ENCODE assay signal across 8 cellular contexts in genomic region chr1:155504207-155504606, GRCh38. TPM values are rescaled to one million over a fixed set of nuclear protein-coding genes. Genes with fewer than 3 reads are reported as not detected.
A peak's percentile ranks its signal among the peaks of the same experiment; 100 is the strongest.
DNase-seq lines count a peak whose midpoint lies in the region; ATAC-seq and TF ChIP-seq lines count a peak whose summit lies in the region.

No MANE protein-coding gene starts in this region.

- H3K4me1 ChIP-seq in HEK293 (ENCODE audit: control insufficient read depth, insufficient read depth, low read length) (peaks cover 6% of the 10 kb centered on the region), neural progenitor cell (no peaks in the 10 kb centered on the region)
- H3K4me1 ChIP-seq in effector memory CD4-positive, alpha-beta T cell (ENCODE audit: control insufficient read depth, insufficient read depth, low read length, poor library complexity, severe bottlenecking), result no peaks in the 10 kb centered on the region

- no peak for DNase-seq in left ventricle myocardium superior
- no peak for DNase-seq in effector memory CD4-positive, alpha-beta T cell
- DNase-seq in neural progenitor cell (ENCODE audit: low spot score), result no peak
- no peak for DNase-seq in GOT3 (lab: John Stamatoyannopoulos, UW)

- CTCF ChIA-PET in HEK293 (lab: Yijun Ruan, JAX), result interaction anchor here (0.6 to 1.6 kb wide), 16 partner anchors 8 to 562 kb away, joined by 3 to 20 read pairs (median 4); no protein-coding TSS in a partner anchor

- H3K27ac ChIP-seq in C4-2B (no peak overlapping the region), HEK293 (ENCODE audit: extremely low read depth, low read depth, low read length) (no peak overlapping the region), SU-DHL-6 (ENCODE audit: low read depth, low read length) (peak overlapping the region; percentile 3; the same call in 1 of the 2 replicates), neural progenitor cell (no peak overlapping the region)
- H3K27ac ChIP-seq in effector memory CD4-positive, alpha-beta T cell (ENCODE audit: insufficient read depth, low read length, poor library complexity, severe bottlenecking), result no peak overlapping the region

- H3K79me2 ChIP-seq in SU-DHL-6 (ENCODE audit: insufficient read depth, low read length), result peaks cover 98% of the 10 kb centered on the region
- peaks cover 84% of the 10 kb centered on the region for H3K79me2 ChIP-seq in neural progenitor cell (ENCODE audit: low read depth)

- no peaks in the 10 kb centered on the region for H3K27me3 ChIP-seq in SU-DHL-6 (ENCODE audit: low read length)
- no peaks in the 10 kb centered on the region for H3K27me3 ChIP-seq in effector memory CD4-positive, alpha-beta T cell (replicated peaks; ENCODE audit: control insufficient read depth, insufficient read depth, low read length, poor library complexity, severe bottlenecking)
- no peaks in the 10 kb centered on the region for H3K27me3 ChIP-seq in neural progenitor cell

- H3K4me3 Mint-ChIP-seq in neural progenitor cell, result no peak overlapping the region

- H3K9me3 ChIP-seq in HEK293 (ENCODE audit: control insufficient read depth, insufficient read depth, low read depth, low read length), result no peaks in the 10 kb centered on the region
- H3K9me3 ChIP-seq in SU-DHL-6 (ENCODE audit: insufficient read depth, low read length), result no peaks in the 10 kb centered on the region
- no peaks in the 10 kb centered on the region for H3K9me3 ChIP-seq in effector memory CD4-positive, alpha-beta T cell (ENCODE audit: control insufficient read depth, low read length)
- H3K9me3 ChIP-seq in neural progenitor cell (ENCODE audit: low read depth), result no peaks in the 10 kb centered on the region

- POLR2A ChIA-PET in HEK293 (lab: Yijun Ruan, JAX), result interaction anchor here (1.5 kb wide), 1 partner anchor 231 kb away, joined by 4 read pairs; the partner anchor contains the start of gene CLK2

- H3F3A ChIP-seq in SU-DHL-6 (ENCODE audit: insufficient read depth), result peaks cover 43% of the 10 kb centered on the region
- no peaks in the 10 kb centered on the region for H3F3A ChIP-seq in neural progenitor cell (ENCODE audit: low read depth)

- H3K4me3 ChIP-seq in HEK293 (ENCODE audit: low read depth, low read length) (no peak overlapping the region), SU-DHL-6 (ENCODE audit: insufficient read depth, low read length, poor library complexity, severe bottlenecking) (no peak overlapping the region), neural progenitor cell (no peak overlapping the region)
- H3K4me3 ChIP-seq in effector memory CD4-positive, alpha-beta T cell (ENCODE audit: insufficient read depth, low read depth, low read length, poor library complexity, severe bottlenecking), result no peak overlapping the region

- H3K36me3 Mint-ChIP-seq in neural progenitor cell, result peaks cover 3% of the 10 kb centered on the region

- no peaks in the 10 kb centered on the region for H3K9me3 Mint-ChIP-seq in neural progenitor cell

- H2AFZ ChIP-seq in SU-DHL-6 (ENCODE audit: low read depth, low read length, severe bottlenecking) (no peak overlapping the region), neural progenitor cell (replicated peaks) (no peak overlapping the region)

- H4K20me1 ChIP-seq in SU-DHL-6 (ENCODE audit: low read depth, low read length), result peaks cover 4% of the 10 kb centered on the region
- H4K20me1 ChIP-seq in neural progenitor cell (ENCODE audit: low read depth), result peaks cover 37% of the 10 kb centered on the region

- no peaks in the 10 kb centered on the region; a peak in 1 of 3 replicates for H3K36me3 ChIP-seq in HEK293 (ENCODE audit: control insufficient read depth in 2 of 2, insufficient read depth in 1 of 2, low read length in 2 of 2)
- H3K36me3 ChIP-seq in SU-DHL-6 (ENCODE audit: low read length), result no peaks in the 10 kb centered on the region
- H3K36me3 ChIP-seq in effector memory CD4-positive, alpha-beta T cell (ENCODE audit: control insufficient read depth, insufficient read depth, low read length), result no peaks in the 10 kb centered on the region
- H3K36me3 ChIP-seq in neural progenitor cell, result no peaks in the 10 kb centered on the region

- H3K9me2 ChIP-seq in SU-DHL-6 (replicated peaks; ENCODE audit: insufficient read depth, low read length), result no peaks in the 10 kb centered on the region

- ATAC-seq in left ventricle myocardium superior (peak; percentile 39), HG02763 (IDR thresholded peaks at IDR 0.05; ENCODE audit: unreplicated experiment) (no peak)

- H3K9ac ChIP-seq in SU-DHL-6 (ENCODE audit: low read length), result no peak overlapping the region
- no peak overlapping the region for H3K9ac ChIP-seq in neural progenitor cell

- TF ChIP-seq CTCF in C4-2B (conservative IDR thresholded peaks at IDR 0.05) (peak; percentile 62), HEK293 (tag by site-specific recombination; IDR thresholded peaks at IDR 0.05) (0 out of 2 replicates have a peak, but pooled peaks have one; percentile 25), SU-DHL-6 (IDR thresholded peaks at IDR 0.05; ENCODE audit: insufficient read depth, low read length, poor library complexity, severe bottlenecking) (peak; percentile 32), neural progenitor cell (IDR thresholded peaks at IDR 0.05) (no peak)

- peaks cover 11% of the 10 kb centered on the region for H3K4me1 Mint-ChIP-seq in neural progenitor cell

- H3K4me2 ChIP-seq in SU-DHL-6 (ENCODE audit: low read depth, low read length, poor library complexity, severe bottlenecking), result peak overlapping the region; percentile 27
- no peak overlapping the region for H3K4me2 ChIP-seq in neural progenitor cell

- intact Hi-C loops in left ventricle myocardium superior (cut with micrococcal nuclease), result no loop called here

- no peak overlapping the region for H3K27ac Mint-ChIP-seq in neural progenitor cell

- no peaks in the 10 kb centered on the region for H3K27me3 Mint-ChIP-seq in neural progenitor cell (ENCODE audit: insufficient read depth, low read depth)

TF ChIP-seq in HEK293, 187 proteins besides CTCF, POLR2A, EP300 and RAD21:
- no peak for TF ChIP-seq ZNF837 (tag by site-specific recombination; IDR thresholded peaks at IDR 0.05)
- no peak for TF ChIP-seq TRIM28 (IDR thresholded peaks at IDR 0.05; ENCODE audit: borderline replicate concordance, low read length)
- TF ChIP-seq ZNF658 (tag by site-specific recombination; IDR thresholded peaks at IDR 0.05), result no peak
- peak; percentile 62 for TF ChIP-seq ZNF654 (tag by site-specific recombination; IDR thresholded peaks at IDR 0.05; ENCODE audit: low read depth)
- 0 out of 2 replicates have a peak, but pooled peaks have one; percentile 25 for TF ChIP-seq ZBTB44 (tag by site-specific recombination; IDR thresholded peaks at IDR 0.05)
- TF ChIP-seq MZF1 (tag by site-specific recombination; IDR thresholded peaks at IDR 0.05; ENCODE audit: borderline replicate concordance), result peak; percentile 41; the same call in 1 of the 2 replicates
- TF ChIP-seq ZNF292 (tag by site-specific recombination; IDR thresholded peaks at IDR 0.05; ENCODE audit: borderline replicate concordance, low read depth), result no peak

RNA-seq across cellular contexts. Expression of gene ASH1L, which starts 58.4 kb away (rescaled TPM):
- total RNA-seq in left ventricle myocardium superior, result 41.1 TPM
- 27.4 and 42.1 TPM in 2 replicates for total RNA-seq in neural progenitor cell (ENCODE audit: low replicate concordance)
